ENCODE assay signal across 1 cellular context in the genomic region with DNA sequence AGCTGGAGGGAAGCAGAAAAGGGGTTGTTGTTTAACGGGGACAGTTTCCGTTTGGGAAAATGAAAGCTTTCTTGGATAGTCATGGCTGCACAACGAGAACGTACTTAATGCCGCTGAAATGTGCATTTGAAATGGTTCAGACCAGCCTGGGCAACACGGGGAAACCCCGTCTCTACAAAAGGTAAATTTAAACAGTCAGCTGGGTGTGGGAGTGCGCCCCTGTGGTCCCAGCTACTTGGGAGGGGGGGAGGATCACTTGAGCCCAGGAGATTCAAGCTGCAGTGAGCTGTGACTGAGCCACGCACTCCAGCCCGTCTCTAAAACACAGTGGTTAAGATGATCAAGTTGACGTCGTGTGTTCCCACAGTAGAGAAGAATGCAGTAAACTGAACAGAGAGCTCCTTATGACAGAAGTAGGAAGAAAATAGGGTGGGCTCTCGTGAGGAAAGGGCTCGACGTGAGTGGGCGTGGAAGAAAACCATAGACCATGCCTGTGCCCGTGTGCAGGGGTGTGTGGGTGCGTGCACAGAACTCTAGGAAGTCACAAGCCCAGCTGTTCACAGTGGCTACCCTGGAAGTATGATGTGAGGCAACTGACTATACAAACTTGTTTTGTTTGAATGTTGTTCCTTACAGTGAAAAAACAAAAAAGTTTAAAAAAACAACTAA.
TF ChIP-seq lines count a peak whose summit lies in the region.

No MANE protein-coding gene starts in this region.

TF ChIP-seq in WTC11, 78 proteins besides CTCF, POLR2A, EP300 and RAD21 (continued from another document):
- TF ChIP-seq, protein P1, sequence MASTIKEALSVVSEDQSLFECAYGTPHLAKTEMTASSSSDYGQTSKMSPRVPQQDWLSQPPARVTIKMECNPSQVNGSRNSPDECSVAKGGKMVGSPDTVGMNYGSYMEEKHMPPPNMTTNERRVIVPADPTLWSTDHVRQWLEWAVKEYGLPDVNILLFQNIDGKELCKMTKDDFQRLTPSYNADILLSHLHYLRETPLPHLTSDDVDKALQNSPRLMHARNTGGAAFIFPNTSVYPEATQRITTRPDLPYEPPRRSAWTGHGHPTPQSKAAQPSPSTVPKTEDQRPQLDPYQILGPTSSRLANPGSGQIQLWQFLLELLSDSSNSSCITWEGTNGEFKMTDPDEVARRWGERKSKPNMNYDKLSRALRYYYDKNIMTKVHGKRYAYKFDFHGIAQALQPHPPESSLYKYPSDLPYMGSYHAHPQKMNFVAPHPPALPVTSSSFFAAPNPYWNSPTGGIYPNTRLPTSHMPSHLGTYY (CRISPR knock-in tag; IDR thresholded peaks at IDR 0.05), result no peak
- TF ChIP-seq, protein P2, sequence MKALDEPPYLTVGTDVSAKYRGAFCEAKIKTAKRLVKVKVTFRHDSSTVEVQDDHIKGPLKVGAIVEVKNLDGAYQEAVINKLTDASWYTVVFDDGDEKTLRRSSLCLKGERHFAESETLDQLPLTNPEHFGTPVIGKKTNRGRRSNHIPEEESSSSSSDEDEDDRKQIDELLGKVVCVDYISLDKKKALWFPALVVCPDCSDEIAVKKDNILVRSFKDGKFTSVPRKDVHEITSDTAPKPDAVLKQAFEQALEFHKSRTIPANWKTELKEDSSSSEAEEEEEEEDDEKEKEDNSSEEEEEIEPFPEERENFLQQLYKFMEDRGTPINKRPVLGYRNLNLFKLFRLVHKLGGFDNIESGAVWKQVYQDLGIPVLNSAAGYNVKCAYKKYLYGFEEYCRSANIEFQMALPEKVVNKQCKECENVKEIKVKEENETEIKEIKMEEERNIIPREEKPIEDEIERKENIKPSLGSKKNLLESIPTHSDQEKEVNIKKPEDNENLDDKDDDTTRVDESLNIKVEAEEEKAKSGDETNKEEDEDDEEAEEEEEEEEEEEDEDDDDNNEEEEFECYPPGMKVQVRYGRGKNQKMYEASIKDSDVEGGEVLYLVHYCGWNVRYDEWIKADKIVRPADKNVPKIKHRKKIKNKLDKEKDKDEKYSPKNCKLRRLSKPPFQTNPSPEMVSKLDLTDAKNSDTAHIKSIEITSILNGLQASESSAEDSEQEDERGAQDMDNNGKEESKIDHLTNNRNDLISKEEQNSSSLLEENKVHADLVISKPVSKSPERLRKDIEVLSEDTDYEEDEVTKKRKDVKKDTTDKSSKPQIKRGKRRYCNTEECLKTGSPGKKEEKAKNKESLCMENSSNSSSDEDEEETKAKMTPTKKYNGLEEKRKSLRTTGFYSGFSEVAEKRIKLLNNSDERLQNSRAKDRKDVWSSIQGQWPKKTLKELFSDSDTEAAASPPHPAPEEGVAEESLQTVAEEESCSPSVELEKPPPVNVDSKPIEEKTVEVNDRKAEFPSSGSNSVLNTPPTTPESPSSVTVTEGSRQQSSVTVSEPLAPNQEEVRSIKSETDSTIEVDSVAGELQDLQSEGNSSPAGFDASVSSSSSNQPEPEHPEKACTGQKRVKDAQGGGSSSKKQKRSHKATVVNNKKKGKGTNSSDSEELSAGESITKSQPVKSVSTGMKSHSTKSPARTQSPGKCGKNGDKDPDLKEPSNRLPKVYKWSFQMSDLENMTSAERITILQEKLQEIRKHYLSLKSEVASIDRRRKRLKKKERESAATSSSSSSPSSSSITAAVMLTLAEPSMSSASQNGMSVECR (CRISPR knock-in tag; IDR thresholded peaks at IDR 0.05; ENCODE audit: borderline replicate concordance), result no peak
- no peak for TF ChIP-seq GRHL2 (CRISPR knock-in tag; IDR thresholded peaks at IDR 0.05; ENCODE audit: insufficient replicate concordance, severe bottlenecking)
- TF ChIP-seq, protein P3, sequence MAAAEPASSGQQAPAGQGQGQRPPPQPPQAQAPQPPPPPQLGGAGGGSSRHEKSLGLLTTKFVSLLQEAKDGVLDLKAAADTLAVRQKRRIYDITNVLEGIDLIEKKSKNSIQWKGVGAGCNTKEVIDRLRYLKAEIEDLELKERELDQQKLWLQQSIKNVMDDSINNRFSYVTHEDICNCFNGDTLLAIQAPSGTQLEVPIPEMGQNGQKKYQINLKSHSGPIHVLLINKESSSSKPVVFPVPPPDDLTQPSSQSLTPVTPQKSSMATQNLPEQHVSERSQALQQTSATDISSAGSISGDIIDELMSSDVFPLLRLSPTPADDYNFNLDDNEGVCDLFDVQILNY (CRISPR knock-in tag; IDR thresholded peaks at IDR 0.05), result no peak
TF ChIP-seq in WTC11: peak in this region for 0.
